18 cellular contexts compared by ENCODE assay signal in the genomic region with DNA sequence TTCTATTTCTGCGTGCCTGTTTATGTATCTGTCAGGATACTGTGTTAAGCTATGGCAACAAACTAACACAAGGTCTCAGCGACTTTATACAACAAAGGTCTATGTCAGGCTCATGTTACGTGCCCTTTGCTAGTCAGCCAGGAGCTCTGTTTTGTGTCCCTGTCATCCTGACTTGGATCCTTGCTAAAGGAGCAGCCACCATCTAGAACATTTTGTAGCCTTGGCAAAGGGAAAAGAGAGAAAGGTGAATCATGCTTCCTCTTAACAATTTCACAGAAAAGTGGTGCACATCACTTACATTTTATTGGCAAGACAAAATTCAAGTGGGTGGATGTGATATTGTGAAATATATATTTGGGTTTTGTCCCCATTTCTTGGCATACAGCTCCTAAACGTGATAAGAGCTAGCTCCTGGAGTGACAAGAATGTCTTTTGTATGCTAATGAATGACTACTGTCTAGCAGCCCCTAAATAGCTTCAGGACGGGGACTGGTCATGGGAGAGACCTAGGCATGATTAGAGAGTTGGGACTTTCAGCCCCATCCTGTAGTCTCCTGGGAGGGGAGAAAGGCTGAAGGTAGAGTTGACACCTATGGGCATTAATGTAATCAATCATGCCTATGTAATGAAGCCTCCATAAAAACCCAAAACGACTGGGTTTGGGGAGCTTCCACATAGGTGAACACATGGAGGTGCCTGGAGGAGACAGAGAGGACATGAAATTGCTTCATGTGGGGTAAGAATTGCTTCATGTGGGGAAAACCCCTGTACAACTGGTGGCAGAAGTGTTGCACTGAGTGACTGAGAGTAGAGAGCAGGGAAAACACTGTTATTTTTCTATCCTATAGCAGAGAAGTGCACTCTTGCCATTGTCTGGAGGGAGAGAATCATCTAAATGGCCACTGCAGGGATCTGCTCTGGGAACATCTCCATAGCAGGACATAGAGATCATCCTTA. TPM values are rescaled to one million over a fixed set of nuclear protein-coding genes. Genes with fewer than 3 reads are reported as not detected.
A peak's percentile ranks its signal among the peaks of the same experiment; 100 is the strongest.
DNase-seq lines count a peak whose midpoint lies in the region; ATAC-seq, FAIRE-seq and TF ChIP-seq lines count a peak whose summit lies in the region.
"Had no signal": no experiment of that assay in that cellular context is flagged by ENCODE, and none has a peak within 500 bp of the region (broad histone marks: within the 10 kb centered on the region; RNA-seq: fewer than 3 reads in every experiment).

No MANE protein-coding gene starts in this region.

- H3K9ac ChIP-seq in HUES48 (ENCODE audit: low read depth, low read length) (no peak overlapping the region), endodermal cell (ENCODE audit: extremely low read depth, low read length, poor library complexity, severe bottlenecking) (peak overlapping the region; percentile 64)

- H3K9me3 ChIP-seq in HUES48 (ENCODE audit: control insufficient read depth, insufficient read depth, low read length) = 0 out of 2 replicates have a peak, but pooled peaks cover 5% of the 10 kb centered on the region
- H3K9me3 ChIP-seq in endodermal cell (ENCODE audit: control insufficient read depth, low read length) = peaks cover 54% of the 10 kb centered on the region
- H3K9me3 ChIP-seq: HAP-1 had no signal

- peak overlapping the region; percentile 89 for H3K27ac Mint-ChIP-seq in endodermal cell
- H3K27ac Mint-ChIP-seq: activated naive CD4-positive, alpha-beta T cell treated with anti-CD3 and anti-CD28 coated beads, Interleukin-2, amount 50 U/mL, for 24 hours; CD4-positive, alpha-beta T cell had no signal

- ATAC-seq in GM19372 (IDR thresholded peaks at IDR 0.05; ENCODE audit: low read depth, unreplicated experiment) (peak; percentile 61), GM19455 (IDR thresholded peaks at IDR 0.05; ENCODE audit: unreplicated experiment) (no peak)
- ATAC-seq: left lobe of liver had no signal

- H3K27me3 Mint-ChIP-seq in endodermal cell (ENCODE audit: insufficient read depth) = no peaks in the 10 kb centered on the region

- H3K4me1 ChIP-seq in HUES48 (ENCODE audit: control insufficient read depth, insufficient read depth, low read length) = peaks cover 18% of the 10 kb centered on the region
- peaks cover 13% of the 10 kb centered on the region for H3K4me1 ChIP-seq in endodermal cell (ENCODE audit: control insufficient read depth, insufficient read depth, low read length)
- H3K4me1 ChIP-seq: HAP-1 had no signal

- peaks cover 53% of the 10 kb centered on the region for H3K9me3 Mint-ChIP-seq in endodermal cell
- H3K9me3 Mint-ChIP-seq: activated naive CD4-positive, alpha-beta T cell treated with anti-CD3 and anti-CD28 coated beads, Interleukin-2, amount 50 U/mL, for 24 hours; CD4-positive, alpha-beta T cell had no signal

- TF ChIP-seq CTCF in endodermal cell (conservative IDR thresholded peaks at IDR 0.05) (no peak), D721Med (IDR thresholded peaks at IDR 0.05; ENCODE audit: insufficient read depth, missing control alignments) (no peak)

- H3K4me3 Mint-ChIP-seq in endodermal cell = peak overlapping the region; percentile 34
- H3K4me3 Mint-ChIP-seq: activated naive CD4-positive, alpha-beta T cell treated with anti-CD3 and anti-CD28 coated beads, Interleukin-2, amount 50 U/mL, for 24 hours; CD4-positive, alpha-beta T cell had no signal

- H3K27me3 ChIP-seq in HUES48 (ENCODE audit: control insufficient read depth, insufficient read depth, low read length) (no peaks in the 10 kb centered on the region), endodermal cell (ENCODE audit: control insufficient read depth, insufficient read depth, low read length, poor library complexity, severe bottlenecking) (no peaks in the 10 kb centered on the region)
- H3K27me3 ChIP-seq: hepatocyte had no signal

- no peak for FAIRE-seq in D721Med (lab: Jason Lieb, UNC)
- FAIRE-seq: G401.6, GM18507, TTC549 had no signal

- DNase-seq in endodermal cell = peak; percentile 67
- peak; percentile 58 for DNase-seq in putamen (ENCODE audit: low spot score)
- no peak for DNase-seq in D721Med (ENCODE audit: insufficient read length, low spot score)
- no peak for DNase-seq in NCI-H2081 (lab: John Stamatoyannopoulos, UW)
- no peak for DNase-seq in stimulated activated CD8-positive, alpha-beta memory T cell treated with anti-CD3 and anti-CD28 coated beads, Interleukin-4, amount 100 ng/mL, for 48 hours
- DNase-seq: CD4-positive, alpha-beta T cell; NCI-H1930; NCI-H748 treated with DMSO at 0.1 percent for 48 hours had no signal

- WGBS in endodermal cell (ENCODE audit: insufficient coverage in 1 of 2, insufficient read length in 1 of 2), 2 experiments = 45 to 67% methylated on average over 6 of the region's 6 CpGs

- H3K4me3 ChIP-seq in HUES48 (ENCODE audit: low read depth, low read length) = no peak overlapping the region
- H3K4me3 ChIP-seq in endodermal cell (ENCODE audit: low read length) = peak overlapping the region; percentile 70
- H3K4me3 ChIP-seq: HAP-1, hepatocyte had no signal

- peaks cover 37% of the 10 kb centered on the region for H3K36me3 Mint-ChIP-seq in endodermal cell (ENCODE audit: low read depth)
- H3K36me3 Mint-ChIP-seq: activated naive CD4-positive, alpha-beta T cell treated with anti-CD3 and anti-CD28 coated beads, Interleukin-2, amount 50 U/mL, for 24 hours had no signal

- no peaks in the 10 kb centered on the region for H3K36me3 ChIP-seq in HUES48 (ENCODE audit: control insufficient read depth, insufficient read depth, low read length)
- H3K36me3 ChIP-seq in endodermal cell (ENCODE audit: control insufficient read depth, insufficient read depth, low read length) = peaks cover under 1% of the 10 kb centered on the region
- H3K36me3 ChIP-seq: HAP-1 had no signal

- H3K27ac ChIP-seq in HUES48 (ENCODE audit: low read depth, low read length) (peak overlapping the region; percentile 42), endodermal cell (ENCODE audit: low read depth, low read length) (peak overlapping the region; percentile 11)
- H3K27ac ChIP-seq: hepatocyte had no signal

- H3K4me1 Mint-ChIP-seq in endodermal cell = peaks cover 35% of the 10 kb centered on the region

RNA-seq across cellular contexts. Expression of gene MRPL32, which starts 33.0 kb away (rescaled TPM):
- total RNA-seq in endodermal cell = 10 to 100 TPM; 88.6 to 97.0 TPM
- polyA plus RNA-seq in endodermal cell (2013, experiment 1 of 2) = 69.7 TPM
- 65.0 TPM for polyA plus RNA-seq in endodermal cell (2013, experiment 2 of 2)

RNA-seq across cellular contexts. Expression of gene PSMA2, which starts 33.2 kb away (rescaled TPM):
- total RNA-seq in endodermal cell = 100 to 1,000 TPM; 163 to 191 TPM
- 197 TPM for polyA plus RNA-seq in endodermal cell (2013, experiment 1 of 2)
- 183 TPM for polyA plus RNA-seq in endodermal cell (2013, experiment 2 of 2)

RNA-seq across cellular contexts. Expression of gene C7orf25, which starts 53.3 kb away (rescaled TPM):
- total RNA-seq in endodermal cell = 1 to 10 TPM; 3.2 to 4.8 TPM
- polyA plus RNA-seq in endodermal cell (2013, experiment 1 of 2) = 2.5 TPM
- polyA plus RNA-seq in endodermal cell (2013, experiment 2 of 2) = 3.2 TPM

Comparison
In these comparisons a context has a peak if more than half of its experiments do, and no peak if none do; other contexts are left out.
1. DNase-seq: peak in endodermal cell (single experiment) and putamen (single experiment); none in D721Med (single experiment), NCI-H2081 (0 of 2) and stimulated activated CD8-positive, alpha-beta memory T cell treated with anti-CD3 and anti-CD28 coated beads, Interleukin-4, amount 100 ng/mL, for 48 hours (single experiment).